Comparison of ENCODE assay signal across 14 cellular contexts in genomic region chr6:8437813-8438212, GRCh38. TPM values are rescaled to one million over a fixed set of nuclear protein-coding genes. Genes with fewer than 3 reads are reported as not detected.
DNase-seq lines count a peak whose midpoint lies in the region; ATAC-seq and TF ChIP-seq lines count a peak whose summit lies in the region.
"Had no signal": no experiment of that assay in that cellular context is flagged by ENCODE, and none has a peak within 500 bp of the region (broad histone marks: within the 10 kb centered on the region; RNA-seq: fewer than 3 reads in every experiment).

No MANE protein-coding gene starts in this region.

- H3K4me3 Mint-ChIP-seq in natural killer cell (peak overlapping the region; percentile 38), nephron (peak overlapping the region; percentile 57 to 83 (median 70)), type B pancreatic cell (peak overlapping the region; percentile 7)
- no peak overlapping the region for H3K4me3 Mint-ChIP-seq in natural killer cell treated with Interleukin-12 subunit alpha and Interleukin-12 subunit beta and Interleukin-15 and Interleukin-18, amount 100 ng/mL, for 72 hours
- peak overlapping the region; percentile 27 for H3K4me3 Mint-ChIP-seq in activated T-helper 17 cell treated with anti-CD3 and anti-CD28 coated beads, Interleukin-2, amount 50 U/mL, for 72 hours
- H3K4me3 Mint-ChIP-seq: GM23338 had no signal

- intact Hi-C loops in natural killer cell (cut with micrococcal nuclease): no loop called here

- no peaks in the 10 kb centered on the region for H3K36me3 Mint-ChIP-seq in natural killer cell
- H3K36me3 Mint-ChIP-seq in natural killer cell treated with Interleukin-12 subunit alpha and Interleukin-12 subunit beta and Interleukin-15 and Interleukin-18, amount 100 ng/mL, for 72 hours: no peaks in the 10 kb centered on the region
- peaks cover 20% of the 10 kb centered on the region for H3K36me3 Mint-ChIP-seq in activated T-helper 17 cell treated with anti-CD3 and anti-CD28 coated beads, Interleukin-2, amount 50 U/mL, for 72 hours (ENCODE audit: low read depth)
- peaks cover 2% of the 10 kb centered on the region for H3K36me3 Mint-ChIP-seq in nephron (ENCODE audit: low read depth)
- H3K36me3 Mint-ChIP-seq in type B pancreatic cell: peaks cover 2% of the 10 kb centered on the region

- H3K27ac Mint-ChIP-seq in natural killer cell: peak overlapping the region in 1 of 2 donors; percentile 8
- peak overlapping the region in 1 of 2 donors; percentile 36 for H3K27ac Mint-ChIP-seq in natural killer cell treated with Interleukin-12 subunit alpha and Interleukin-12 subunit beta and Interleukin-15 and Interleukin-18, amount 100 ng/mL, for 72 hours
- H3K27ac Mint-ChIP-seq in activated T-helper 17 cell treated with anti-CD3 and anti-CD28 coated beads, Interleukin-2, amount 50 U/mL, for 72 hours: no peak overlapping the region
- H3K27ac Mint-ChIP-seq in nephron: peak overlapping the region in 2 of 3 experiments; percentile 17 to 54
- H3K27ac Mint-ChIP-seq in type B pancreatic cell: no peak overlapping the region
- H3K27ac Mint-ChIP-seq: GM23338 had no signal

- H3K9me3 Mint-ChIP-seq in natural killer cell: no peaks in the 10 kb centered on the region
- no peaks in the 10 kb centered on the region for H3K9me3 Mint-ChIP-seq in natural killer cell treated with Interleukin-12 subunit alpha and Interleukin-12 subunit beta and Interleukin-15 and Interleukin-18, amount 100 ng/mL, for 72 hours
- no peaks in the 10 kb centered on the region for H3K9me3 Mint-ChIP-seq in activated T-helper 17 cell treated with anti-CD3 and anti-CD28 coated beads, Interleukin-2, amount 50 U/mL, for 72 hours
- H3K9me3 Mint-ChIP-seq in nephron: no peaks in the 10 kb centered on the region
- no peaks in the 10 kb centered on the region for H3K9me3 Mint-ChIP-seq in type B pancreatic cell
- H3K9me3 Mint-ChIP-seq: CD8-positive, alpha-beta memory T cell; GM23338 had no signal

- H3K4me1 Mint-ChIP-seq in natural killer cell: peaks cover 23 to 32% of the 10 kb centered on the region in 2 donors
- peaks cover 15 to 24% of the 10 kb centered on the region in 2 donors for H3K4me1 Mint-ChIP-seq in natural killer cell treated with Interleukin-12 subunit alpha and Interleukin-12 subunit beta and Interleukin-15 and Interleukin-18, amount 100 ng/mL, for 72 hours (ENCODE audit: low read depth in 2 of 2)
- peaks cover 9% of the 10 kb centered on the region for H3K4me1 Mint-ChIP-seq in activated T-helper 17 cell treated with anti-CD3 and anti-CD28 coated beads, Interleukin-2, amount 50 U/mL, for 72 hours
- H3K4me1 Mint-ChIP-seq in nephron: peaks cover 34% of the 10 kb centered on the region
- H3K4me1 Mint-ChIP-seq in type B pancreatic cell (ENCODE audit: unreplicated experiment): peaks cover 13% of the 10 kb centered on the region

- peaks cover 0 to 15% of the 10 kb centered on the region in 2 donors for H3K27me3 Mint-ChIP-seq in natural killer cell (ENCODE audit: low read depth in 2 of 2)
- peaks cover 0 to 6% of the 10 kb centered on the region in 2 donors for H3K27me3 Mint-ChIP-seq in natural killer cell treated with Interleukin-12 subunit alpha and Interleukin-12 subunit beta and Interleukin-15 and Interleukin-18, amount 100 ng/mL, for 72 hours
- no peaks in the 10 kb centered on the region for H3K27me3 Mint-ChIP-seq in activated T-helper 17 cell treated with anti-CD3 and anti-CD28 coated beads, Interleukin-2, amount 50 U/mL, for 72 hours
- no peaks in the 10 kb centered on the region for H3K27me3 Mint-ChIP-seq in nephron (ENCODE audit: low read depth)
- no peaks in the 10 kb centered on the region for H3K27me3 Mint-ChIP-seq in type B pancreatic cell

- TF ChIP-seq CTCF in natural killer cell (IDR thresholded peaks at IDR 0.05) (no peak), nephron (IDR thresholded peaks at IDR 0.05; ENCODE audit: unreplicated experiment in 3 of 3) (no peak), type B pancreatic cell (conservative IDR thresholded peaks at IDR 0.05) (no peak)

- no peak for ATAC-seq in natural killer cell
- ATAC-seq in natural killer cell treated with Interleukin-12 subunit alpha and Interleukin-12 subunit beta and Interleukin-15 and Interleukin-18, amount 100 ng/mL, for 72 hours: no peak
- no peak for ATAC-seq in activated T-helper 17 cell treated with anti-CD3 and anti-CD28 coated beads, Interleukin-2, amount 50 U/mL, for 72 hours (replicated peaks)
- no peak for ATAC-seq in HG03280 (IDR thresholded peaks at IDR 0.05; ENCODE audit: unreplicated experiment)
- ATAC-seq: GM12878, GM23338 had no signal

- no peak for DNase-seq in natural killer cell
- DNase-seq in natural killer cell treated with Interleukin-12 subunit alpha and Interleukin-12 subunit beta and Interleukin-15 and Interleukin-18, amount 100 ng/mL, for 72 hours (ENCODE audit: low spot score): no peak
- no peak for DNase-seq in type B pancreatic cell (ENCODE audit: extremely low spot score, unreplicated experiment)
- no peak for DNase-seq in AML-193 (lab: John Stamatoyannopoulos, UW)
- DNase-seq in activated CD8-positive, alpha-beta memory T cell treated with anti-CD3 and anti-CD28 coated beads, Interleukin-2, amount 50 U/mL, for 48 hours: no peak
- DNase-seq: BE2C; CD8-positive, alpha-beta memory T cell; H7; KG1 had no signal

RNA-seq across cellular contexts. Expression of gene SLC35B3, which starts 2.5 kb away (rescaled TPM):
- total RNA-seq in natural killer cell (1 to 10 TPM; 7.1 to 9.0 (median 7.8) TPM), type B pancreatic cell (ENCODE audit: low replicate concordance) (21.5 and 28.8 TPM in 2 replicates)
- total RNA-seq in natural killer cell treated with Interleukin-12 subunit alpha and Interleukin-12 subunit beta and Interleukin-15 and Interleukin-18, amount 100 ng/mL, for 72 hours: 10 to 100 TPM in 1 of 2 donors, 1 to 10 TPM in 1; 9.3 to 14.1 TPM
- total RNA-seq in activated T-helper 17 cell treated with anti-CD3 and anti-CD28 coated beads, Interleukin-2, amount 50 U/mL, for 72 hours: 1 to 10 TPM; 5.5 to 8.1 TPM

Comparison
In these comparisons a context has a peak if more than half of its experiments do, and no peak if none do; other contexts are left out.
1. H3K27ac Mint-ChIP-seq: peak in nephron (2 of 3); none in activated T-helper 17 cell treated with anti-CD3 and anti-CD28 coated beads, Interleukin-2, amount 50 U/mL, for 72 hours (single experiment) and type B pancreatic cell (single experiment).